21 cellular contexts compared by ENCODE assay signal in genomic region chr12:62913380-62913779, GRCh38.
"Had no signal": no experiment of that assay in that cellular context is flagged by ENCODE, and none has a peak within 500 bp of the region (broad histone marks: within the 10 kb centered on the region; RNA-seq: fewer than 3 reads in every experiment).

No MANE protein-coding gene starts in this region.

- H3K27me3 Mint-ChIP-seq: progenitor cell of endocrine pancreas; stimulated activated memory B cell treated with anti-CD40 and anti-IgM and Interleukin-4, amounts not matched to agents 10 μg/mL and 1 μg/mL and 100 μg/mL, for 72 hours; stimulated activated naive CD8-positive, alpha-beta T cell treated with anti-CD3 and anti-CD28 coated beads, Interleukin-15, Interleukin-2, amounts not matched to agents 100 ng/mL and 50 ng/mL, for 24 hours had no signal

- H3K36me3 Mint-ChIP-seq: natural killer cell; stimulated activated memory B cell treated with anti-CD40 and anti-IgM and Interleukin-4, amounts not matched to agents 10 μg/mL and 1 μg/mL and 100 μg/mL, for 72 hours had no signal

- H3K27me3 ChIP-seq: colonic mucosa, heart right ventricle, pancreas, right lobe of liver, spleen, tibial artery, upper lobe of left lung, uterus had no signal

- H3K27ac Mint-ChIP-seq: natural killer cell; progenitor cell of endocrine pancreas; stimulated activated memory B cell treated with anti-CD40 and anti-IgM and Interleukin-4, amounts not matched to agents 10 μg/mL and 1 μg/mL and 100 μg/mL, for 72 hours; stimulated activated naive CD8-positive, alpha-beta T cell treated with anti-CD3 and anti-CD28 coated beads, Interleukin-15, Interleukin-2, amounts not matched to agents 100 ng/mL and 50 ng/mL, for 24 hours had no signal

- H3K9me3 Mint-ChIP-seq: natural killer cell; neural crest cell; stimulated activated memory B cell treated with anti-CD40 and anti-IgM and Interleukin-4, amounts not matched to agents 10 μg/mL and 1 μg/mL and 100 μg/mL, for 72 hours; stimulated activated naive CD8-positive, alpha-beta T cell treated with anti-CD3 and anti-CD28 coated beads, Interleukin-15, Interleukin-2, amounts not matched to agents 100 ng/mL and 50 ng/mL, for 24 hours had no signal

- H3K27ac ChIP-seq: colonic mucosa, heart right ventricle, pancreas, right lobe of liver, tibial artery, uterus had no signal

- DNase-seq: colonic mucosa; dermis blood vessel endothelial cell; heart right ventricle; hypothalamus; kidney glomerular epithelial cell; mammary epithelial cell; natural killer cell; nucleus accumbens; pancreas; right lobe of liver; spleen; stimulated activated CD4-positive, alpha-beta T cell treated with anti-CD3 and anti-CD28 coated beads, Interleukin-15, amount 100 ng/mL, for 24 hours; stimulated activated CD4-positive, alpha-beta T cell treated with anti-CD3 and anti-CD28 coated beads, Interleukin-1b, Interleukin-23, amount 100 ng/mL, for 48 hours; stimulated activated CD4-positive, alpha-beta T cell treated with anti-CD3 and anti-CD28 coated beads, Interleukin-4, amount 100 ng/mL, for 24 hours; tibial artery; upper lobe of left lung; uterus had no signal

- H3K4me3 Mint-ChIP-seq: natural killer cell; neural crest cell; stimulated activated memory B cell treated with anti-CD40 and anti-IgM and Interleukin-4, amounts not matched to agents 10 μg/mL and 1 μg/mL and 100 μg/mL, for 72 hours; stimulated activated naive CD8-positive, alpha-beta T cell treated with anti-CD3 and anti-CD28 coated beads, Interleukin-15, Interleukin-2, amounts not matched to agents 100 ng/mL and 50 ng/mL, for 24 hours had no signal

- H3K4me1 Mint-ChIP-seq: natural killer cell; neural crest cell; stimulated activated memory B cell treated with anti-CD40 and anti-IgM and Interleukin-4, amounts not matched to agents 10 μg/mL and 1 μg/mL and 100 μg/mL, for 72 hours had no signal

- H3K4me1 ChIP-seq: colonic mucosa, pancreas, right lobe of liver, tibial artery, upper lobe of left lung, uterus had no signal

- ATAC-seq: natural killer cell; right lobe of liver; stimulated activated memory B cell treated with anti-CD40 and anti-IgM and Interleukin-4, amounts not matched to agents 10 μg/mL and 1 μg/mL and 100 μg/mL, for 72 hours had no signal

- H3K4me3 ChIP-seq: colonic mucosa, heart right ventricle, pancreas, right lobe of liver, spleen, tibial artery, upper lobe of left lung, uterus had no signal

- H3K9me3 ChIP-seq: colonic mucosa, heart right ventricle, pancreas, right lobe of liver, spleen, tibial artery, upper lobe of left lung, uterus had no signal

- H3K36me3 ChIP-seq: colonic mucosa, heart right ventricle, pancreas, right lobe of liver, spleen, tibial artery, upper lobe of left lung, uterus had no signal
